8 cellular contexts compared by ENCODE assay signal in genomic region chr12:88036368-88036965, GRCh38. TPM values are rescaled to one million over a fixed set of nuclear protein-coding genes. Genes with fewer than 3 reads are reported as not detected.
DNase-seq lines count a peak whose midpoint lies in the region; ATAC-seq, FAIRE-seq and TF ChIP-seq lines count a peak whose summit lies in the region.

No MANE protein-coding gene starts in this region.

- H3K27ac Mint-ChIP-seq in activated CD4-positive, alpha-beta T cell treated with anti-CD3 and anti-CD28 coated beads for 36 hours = peak overlapping the region; percentile 90

- CTCF ChIA-PET in activated CD4-positive, alpha-beta T cell treated with anti-CD3 and anti-CD28 coated beads for 36 hours (lab: Charles Lee) = interaction anchor here (0.8 kb wide), 1 partner anchor 1273 kb away, joined by 4 read pairs; no protein-coding TSS in a partner anchor

- FAIRE-seq in RCC 7860 (lab: Jason Lieb, UNC) = peak; percentile 42
- FAIRE-seq in pancreas (lab: Jason Lieb, UNC) = no peak

- no peak for ATAC-seq in activated CD4-positive, alpha-beta T cell treated with anti-CD3 and anti-CD28 coated beads for 36 hours
- ATAC-seq in pancreas = peak; percentile 31 to 44 (median 42)

- peaks cover 0 to 25% (median 13%) of the 10 kb centered on the region in 3 donors for H3K4me1 ChIP-seq in pancreas

- H3K36me3 ChIP-seq in pancreas = no peaks in the 10 kb centered on the region

- no peaks in the 10 kb centered on the region for H3K27me3 ChIP-seq in pancreas

- intact Hi-C loops in activated CD4-positive, alpha-beta T cell treated with anti-CD3 and anti-CD28 coated beads for 36 hours (cut with DNase I, micrococcal nuclease) = loop anchor here in 1 of 2 experiments (5.0 kb wide), 2 partner anchors 206 to 1316 kb away; partner anchors contain the start of gene DUSP6
- intact Hi-C loops in pancreas (cut with DNase I) = no loop called here

- POLR2A ChIA-PET in activated CD4-positive, alpha-beta T cell treated with anti-CD3 and anti-CD28 coated beads for 36 hours (lab: Charles Lee) = interaction anchor here (0.6 kb wide), 1 partner anchor 96 kb away, joined by 8 read pairs; no protein-coding TSS in a partner anchor

- DNase-seq in activated CD4-positive, alpha-beta T cell treated with anti-CD3 and anti-CD28 coated beads for 36 hours = no peak
- no peak for DNase-seq in activated CD4-positive, alpha-beta T cell treated with anti-CD3 and anti-CD28 coated beads, Interleukin-2, amount 50 U/mL, for 48 hours
- DNase-seq in RCC 7860 (ENCODE audit: low spot score) (no peak), epithelial cell of esophagus (ENCODE audit: low read depth) (peak; percentile 86), pancreas (peak in 1 of 6 donors; percentile 31), Ammon's horn (ENCODE audit: low spot score) (no peak), NCI-H1694 (lab: John Stamatoyannopoulos, UW) (no peak)
- DNase-seq in activated CD4-positive, alpha-beta T cell treated with anti-CD3 and anti-CD28 coated beads for 48 hours = no peak

- H3K36me3 Mint-ChIP-seq in activated CD4-positive, alpha-beta T cell treated with anti-CD3 and anti-CD28 coated beads for 36 hours (ENCODE audit: low read depth) = peaks cover 28% of the 10 kb centered on the region

- H3K4me3 ChIP-seq in epithelial cell of esophagus (ENCODE audit: low read length) (peak overlapping the region; percentile 83), pancreas (peak overlapping the region; percentile 49 to 84 (median 60))

- WGBS in pancreas, 2 donors = 12 to 14% methylated on average over 4 of the region's 4 CpGs

- no peaks in the 10 kb centered on the region for H3K9me3 ChIP-seq in pancreas

- H3K9me3 Mint-ChIP-seq in activated CD4-positive, alpha-beta T cell treated with anti-CD3 and anti-CD28 coated beads for 36 hours (ENCODE audit: low read depth) = peaks cover 5% of the 10 kb centered on the region

- H3K4me3 Mint-ChIP-seq in activated CD4-positive, alpha-beta T cell treated with anti-CD3 and anti-CD28 coated beads for 36 hours = peak overlapping the region; percentile 82

- H3K27me3 Mint-ChIP-seq in activated CD4-positive, alpha-beta T cell treated with anti-CD3 and anti-CD28 coated beads for 36 hours = no peaks in the 10 kb centered on the region

- H3K4me1 Mint-ChIP-seq in activated CD4-positive, alpha-beta T cell treated with anti-CD3 and anti-CD28 coated beads for 36 hours = peaks cover 54% of the 10 kb centered on the region

- TF ChIP-seq CTCF in epithelial cell of esophagus (IDR thresholded peaks at IDR 0.05; ENCODE audit: insufficient read depth, low read depth, low read length, missing control alignments) = no peak
- no peak for TF ChIP-seq CTCF in pancreas (IDR thresholded peaks at IDR 0.05)

- peak overlapping the region in 1 of 4 donors; percentile 73 for H3K27ac ChIP-seq in pancreas

RNA-seq across cellular contexts. Expression of gene C12orf50, which starts 7.3 kb away (rescaled TPM):
- under 1 TPM; 0.11 TPM for total RNA-seq in activated CD4-positive, alpha-beta T cell treated with anti-CD3 and anti-CD28 coated beads for 36 hours
- total RNA-seq in pancreas = under 1 TPM in 3 of 6 donors, not detected in 3; 0.05 to 0.12 (median 0.09) TPM
- polyA plus RNA-seq in pancreas = not detected
